ENCODE assay signal across 28 cellular contexts in the genomic region with DNA sequence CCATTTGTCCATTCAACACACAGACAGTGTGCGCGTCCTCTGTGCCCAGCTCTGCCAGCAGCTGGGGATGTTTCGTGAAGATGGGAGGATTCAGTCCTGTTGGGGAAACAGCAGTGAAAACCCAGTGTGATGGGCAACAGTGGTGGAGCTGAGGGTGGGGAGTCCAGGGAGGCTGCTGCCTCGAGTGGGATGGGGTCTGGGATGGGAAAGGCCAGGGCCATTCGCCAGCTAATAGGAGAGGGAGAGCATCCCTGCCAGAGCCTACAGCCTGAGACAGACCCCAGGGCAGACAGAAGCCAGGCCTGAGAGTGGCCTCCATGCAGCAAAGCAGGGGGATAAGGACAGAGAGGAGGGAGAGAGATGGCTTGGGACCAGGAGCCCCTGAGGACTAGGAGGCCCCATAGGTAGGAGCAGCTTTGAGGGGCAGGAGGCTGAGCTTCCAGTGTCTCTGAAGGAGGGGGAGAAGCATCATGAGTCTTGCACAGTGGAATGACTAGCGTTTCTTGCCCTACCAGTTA.
DNase-seq lines count a peak whose midpoint lies in the region; ATAC-seq and TF ChIP-seq lines count a peak whose summit lies in the region.
"Had no signal": no experiment of that assay in that cellular context is flagged by ENCODE, and none has a peak within 500 bp of the region (broad histone marks: within the 10 kb centered on the region; RNA-seq: fewer than 3 reads in every experiment).

No MANE protein-coding gene starts in this region.

- no peaks in the 10 kb centered on the region for H3K27me3 ChIP-seq in right cardiac atrium (ENCODE audit: control insufficient read depth, insufficient read depth)
- no peaks in the 10 kb centered on the region for H3K27me3 ChIP-seq in Peyer's patch
- peaks cover 0 to 12% (median 5%) of the 10 kb centered on the region in 3 donors for H3K27me3 ChIP-seq in sigmoid colon
- H3K27me3 ChIP-seq in smooth muscle cell (ENCODE audit: low read depth): no peaks in the 10 kb centered on the region

- TF ChIP-seq CTCF in Peyer's patch (IDR thresholded peaks at IDR 0.05) (no peak), sigmoid colon (IDR thresholded peaks at IDR 0.05) (no peak), smooth muscle cell (IDR thresholded peaks at IDR 0.05; ENCODE audit: borderline replicate concordance, insufficient read depth, poor library complexity, severe bottlenecking) (no peak)

- no peaks in the 10 kb centered on the region for H4K20me1 ChIP-seq in smooth muscle cell (ENCODE audit: low read depth)

- H3K9ac ChIP-seq in smooth muscle cell (ENCODE audit: low read depth): no peak overlapping the region

- H3K4me1 ChIP-seq in right cardiac atrium (ENCODE audit: control insufficient read depth, insufficient read depth, low read length) (no peaks in the 10 kb centered on the region), Peyer's patch (no peaks in the 10 kb centered on the region), sigmoid colon (no peaks in the 10 kb centered on the region), smooth muscle cell (ENCODE audit: low read depth) (no peaks in the 10 kb centered on the region)
- H3K4me1 ChIP-seq: A549, HAP-1 had no signal

- H3K36me3 ChIP-seq in Peyer's patch (no peaks in the 10 kb centered on the region), sigmoid colon (no peaks in the 10 kb centered on the region), smooth muscle cell (ENCODE audit: low read depth) (no peaks in the 10 kb centered on the region)
- H3K36me3 ChIP-seq: HAP-1 had no signal

- no peak overlapping the region for H3K4me2 ChIP-seq in smooth muscle cell
- H3K4me2 ChIP-seq: A549 had no signal

- 68% methylated on average over 6 of the region's 6 CpGs for WGBS in right cardiac atrium
- whole genome bisulfite sequencing in sigmoid colon, 2 donors: 71 to 73% methylated on average over 6 of the region's 6 CpGs
- 81% methylated on average over 6 of the region's 6 CpGs for WGBS in smooth muscle cell (ENCODE audit: low lambda C conversion rate)

- no peaks in the 10 kb centered on the region for H3K9me3 ChIP-seq in right cardiac atrium (ENCODE audit: control insufficient read depth, low read length)
- H3K9me3 ChIP-seq in Peyer's patch: no peaks in the 10 kb centered on the region
- no peaks in the 10 kb centered on the region for H3K9me3 ChIP-seq in sigmoid colon
- no peaks in the 10 kb centered on the region for H3K9me3 ChIP-seq in smooth muscle cell (replicated peaks; ENCODE audit: low read depth)
- H3K9me3 ChIP-seq: A549, HAP-1 had no signal

- H3F3A ChIP-seq in smooth muscle cell (ENCODE audit: low read depth): no peaks in the 10 kb centered on the region

- H3K4me3 ChIP-seq in right cardiac atrium (ENCODE audit: low read length) (no peak overlapping the region), Peyer's patch (no peak overlapping the region), sigmoid colon (no peak overlapping the region), smooth muscle cell (no peak overlapping the region)
- H3K4me3 ChIP-seq: A549, GM12878, HAP-1, SK-N-MC had no signal

- TF ChIP-seq POLR2A in Peyer's patch (IDR thresholded peaks at IDR 0.05) (no peak), sigmoid colon (IDR thresholded peaks at IDR 0.05) (no peak)

- TF ChIP-seq EP300 in sigmoid colon (IDR thresholded peaks at IDR 0.05): no peak

- no peak overlapping the region for H3K27ac ChIP-seq in right cardiac atrium (ENCODE audit: low read length)
- H3K27ac ChIP-seq in Peyer's patch: no peak overlapping the region
- no peak overlapping the region for H3K27ac ChIP-seq in sigmoid colon
- no peak overlapping the region for H3K27ac ChIP-seq in smooth muscle cell (ENCODE audit: low read depth)
- H3K27ac ChIP-seq: A549, C4-2B, SK-N-MC had no signal

- intact Hi-C loops in cardiac septum (cut with DNase I): loop anchor here (10.0 kb wide), 1 partner anchor 1085 kb away; a partner anchor contains a TSS
- intact Hi-C loops in right cardiac atrium (cut with DNase I): loop anchor here in 3 of 4 donors (10.0 kb wide), 3 partner anchors 105 to 235 kb away; no protein-coding TSS in a partner anchor
- intact Hi-C loops in sigmoid colon (cut with DNase I): loop anchor here (10.0 kb wide), 1 partner anchor 1085 kb away; a partner anchor contains a TSS

- ATAC-seq in right cardiac atrium (no peak), GM19397 (IDR thresholded peaks at IDR 0.05; ENCODE audit: unreplicated experiment) (no peak), HG02840 (IDR thresholded peaks at IDR 0.05; ENCODE audit: low FRiP score, unreplicated experiment) (no peak)
- ATAC-seq: A549, GM12878, Panc1 had no signal

- H3K79me2 ChIP-seq in smooth muscle cell (ENCODE audit: low read depth): no peaks in the 10 kb centered on the region

- no peak overlapping the region for H2AFZ ChIP-seq in smooth muscle cell (ENCODE audit: low read depth)

- peak; percentile 66 for DNase-seq in cardiac septum (ENCODE audit: low spot score)
- no peak for DNase-seq in right cardiac atrium
- peak in 2 of 3 donors; percentile 19 to 21 for DNase-seq in Peyer's patch
- DNase-seq in sigmoid colon: peak; percentile 37
- DNase-seq in smooth muscle cell (lab: John Stamatoyannopoulos, UW; ENCODE audit: unreplicated experiment): no peak
- DNase-seq: AML-193, DMS 273 treated with DMSO at 0.1 percent for 48 hours, DMS79, EL, GDM1, GOT3, NCI-H1092, NCI-H1417 treated with DMSO at 0.1 percent for 48 hours, NCI-H1694 treated with DMSO at 0.1 percent for 48 hours, NCI-H2081 treated with DMSO at 0.1 percent for 48 hours, NCI-H2171, NCI-H226, NCI-H510A, NCI-H69, SIG-M5 had no signal

Comparison
In these comparisons a context has a peak if more than half of its experiments do, and no peak if none do; other contexts are left out.
1. DNase-seq: peak in cardiac septum (single experiment), Peyer's patch (2 of 3) and sigmoid colon (single experiment); none in right cardiac atrium (0 of 3) and smooth muscle cell (single experiment).